In genomic region chr7:131011437-131011752, GRCh38 we compare ENCODE assay signal across 11 cellular contexts.
DNase-seq lines count a peak whose midpoint lies in the region; ATAC-seq, FAIRE-seq and TF ChIP-seq lines count a peak whose summit lies in the region.
"Had no signal": no experiment of that assay in that cellular context is flagged by ENCODE, and none has a peak within 500 bp of the region (broad histone marks: within the 10 kb centered on the region; RNA-seq: fewer than 3 reads in every experiment).

No MANE protein-coding gene starts in this region.

- BruUV-seq in Panc1 (replicated peaks; lab: Mats Ljungman, UMichigan) = no TSS peak

- peak overlapping the region; percentile 75 for H3K27ac Mint-ChIP-seq in dendritic cell treated with granulocyte-macrophage colony-stimulating factor and Interleukin-4, amounts not matched to agents 40 ng/mL and 50 ng/mL, for 4 days

- peaks cover 79% of the 10 kb centered on the region for H3K4me1 ChIP-seq in Panc1 (ENCODE audit: control insufficient read depth, insufficient read depth, low read length)
- peaks cover 0 to 49% (median 29%) of the 10 kb centered on the region in 3 donors for H3K4me1 ChIP-seq in pancreas

- H3K36me3 Mint-ChIP-seq in dendritic cell treated with granulocyte-macrophage colony-stimulating factor and Interleukin-4, amounts not matched to agents 40 ng/mL and 50 ng/mL, for 4 days (ENCODE audit: low read depth) = peaks cover 14% of the 10 kb centered on the region

- no peaks in the 10 kb centered on the region for H3K9me3 ChIP-seq in Panc1 (ENCODE audit: control insufficient read depth, insufficient read depth, low read depth, low read length)
- H3K9me3 ChIP-seq in pancreas = no peaks in the 10 kb centered on the region

- TF ChIP-seq CTCF in Panc1 (IDR thresholded peaks at IDR 0.05) = no peak
- no peak for TF ChIP-seq CTCF in pancreas (IDR thresholded peaks at IDR 0.05)

- no peaks in the 10 kb centered on the region for H3K27me3 ChIP-seq in Panc1 (ENCODE audit: control insufficient read depth, insufficient read depth, low read length)
- no peaks in the 10 kb centered on the region for H3K27me3 ChIP-seq in pancreas

- intact Hi-C loops in Panc1 (cut with micrococcal nuclease; ENCODE audit: unreplicated experiment) = no loop called here
- intact Hi-C loops in dendritic cell treated with granulocyte-macrophage colony-stimulating factor and Interleukin-4, amounts not matched to agents 40 ng/mL and 50 ng/mL, for 4 days (cut with micrococcal nuclease) = no loop called here
- intact Hi-C loops in pancreas (cut with DNase I) = no loop called here

- no peaks in the 10 kb centered on the region for H3K9me3 Mint-ChIP-seq in dendritic cell treated with granulocyte-macrophage colony-stimulating factor and Interleukin-4, amounts not matched to agents 40 ng/mL and 50 ng/mL, for 4 days
- H3K9me3 Mint-ChIP-seq: neural crest cell had no signal

- peak; percentile 53 for DNase-seq in G401 (ENCODE audit: low spot score)
- no peak for DNase-seq in Panc1 (ENCODE audit: low read depth, low spot score)
- DNase-seq in pancreas = peak in 1 of 6 donors; percentile 37
- no peak for DNase-seq in HuH-7 (ENCODE audit: low spot score)
- DNase-seq in iPS-NIHi7 (ENCODE audit: extremely low spot score) = no peak
- DNase-seq in NCI-H524 treated with DMSO at 0.1 percent for 48 hours (lab: John Stamatoyannopoulos, UW) = no peak
- DNase-seq: NCI-H146 had no signal

- no peaks in the 10 kb centered on the region for H3K27me3 Mint-ChIP-seq in dendritic cell treated with granulocyte-macrophage colony-stimulating factor and Interleukin-4, amounts not matched to agents 40 ng/mL and 50 ng/mL, for 4 days

- H3K4me3 ChIP-seq in Panc1 (ENCODE audit: low read depth in 2 of 2, low read length in 2 of 2) (no peak overlapping the region), pancreas (no peak overlapping the region)

- in situ Hi-C loops in G401 (cut with HindIII; ENCODE audit: low sequenced_read_pairs) = no loop called here
- in situ Hi-C loops in Panc1 (cut with HindIII; ENCODE audit: low pct_unique_long_range_greater_than_20kb, low sequenced_read_pairs) = no loop called here

- H3K36me3 ChIP-seq in Panc1 (ENCODE audit: control insufficient read depth, insufficient read depth, low read length) (no peaks in the 10 kb centered on the region), pancreas (no peaks in the 10 kb centered on the region)

- POLR2A ChIA-PET in Panc1 (lab: Charles Lee) = no interaction called here

- CTCF ChIA-PET in Panc1 (lab: Charles Lee) = no interaction called here

- ATAC-seq in Panc1 = no peak
- peak in 3 of 4 donors; percentile 22 to 30 (median 26) for ATAC-seq in pancreas
- ATAC-seq in GM21447 (IDR thresholded peaks at IDR 0.05; ENCODE audit: unreplicated experiment) = no peak

- 72 to 74% methylated on average over 4 of the region's 4 CpGs for WGBS in pancreas, 2 donors

- H3K27ac ChIP-seq in Panc1 (ENCODE audit: low read length) (peak overlapping the region; percentile 62), pancreas (peak overlapping the region in 1 of 4 donors; percentile 45)

- no peak overlapping the region for H3K4me3 Mint-ChIP-seq in dendritic cell treated with granulocyte-macrophage colony-stimulating factor and Interleukin-4, amounts not matched to agents 40 ng/mL and 50 ng/mL, for 4 days
- H3K4me3 Mint-ChIP-seq: neural crest cell had no signal

- peaks cover 68% of the 10 kb centered on the region for H3K4me1 Mint-ChIP-seq in dendritic cell treated with granulocyte-macrophage colony-stimulating factor and Interleukin-4, amounts not matched to agents 40 ng/mL and 50 ng/mL, for 4 days (ENCODE audit: low read depth)

- no peak for FAIRE-seq in pancreas (lab: Jason Lieb, UNC)
- FAIRE-seq: bronchial epithelial cell had no signal

Comparison
In these comparisons a context has a peak if more than half of its experiments do, and no peak if none do; other contexts are left out.
1. ATAC-seq: peak in pancreas (3 of 4); none in Panc1 (single experiment) and GM21447 (single experiment).